18 cellular contexts compared by ENCODE assay signal in the genomic region with DNA sequence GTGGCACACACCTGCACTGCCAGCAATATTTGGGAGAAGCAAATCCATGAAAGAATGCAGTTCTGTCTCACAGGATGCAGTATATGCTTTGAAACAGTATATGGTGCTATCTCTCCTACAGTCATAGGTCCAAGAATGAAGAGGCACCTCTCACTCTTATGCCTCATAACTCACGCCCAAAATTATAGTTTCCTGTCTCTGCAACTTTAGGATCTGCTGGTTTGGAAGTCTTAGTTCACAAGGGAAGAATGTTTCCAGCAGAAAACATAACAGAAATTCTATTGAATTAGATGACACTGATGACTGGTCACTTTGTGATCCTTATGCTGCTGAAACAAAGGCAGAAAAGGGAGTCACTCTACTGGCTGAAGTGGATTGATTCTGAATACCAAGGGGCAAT. TPM values are rescaled to one million over a fixed set of nuclear protein-coding genes. Genes with fewer than 3 reads are reported as not detected.
"Had no signal": no experiment of that assay in that cellular context is flagged by ENCODE, and none has a peak within 500 bp of the region (broad histone marks: within the 10 kb centered on the region; RNA-seq: fewer than 3 reads in every experiment).

No MANE protein-coding gene starts in this region.

- DNase-seq: activated CD4-positive, alpha-beta memory T cell treated with anti-CD3 and anti-CD28 coated beads for 36 hours; activated CD4-positive, alpha-beta T cell treated with anti-CD3 and anti-CD28 coated beads for 36 hours; activated naive CD8-positive, alpha-beta T cell treated with anti-CD3 and anti-CD28 coated beads, Interleukin-2, amount 10 ng/mL, durations not matched to agents 7 days and 5 days; activated T-cell treated with anti-CD3 and anti-CD28 coated beads for 4 hours; erythroblast; gastrocnemius medialis; heart left ventricle; left ventricle myocardium inferior; nephron progenitor cell; nucleus accumbens; stimulated activated naive B cell treated with anti-CD40 and anti-IgM and Interleukin-4, amounts not matched to agents 10 μg/mL and 1 μg/mL and 100 μg/mL, for 72 hours; upper lobe of right lung had no signal

- ATAC-seq: activated CD4-positive, alpha-beta T cell treated with anti-CD3 and anti-CD28 coated beads for 36 hours; gastrocnemius medialis; heart left ventricle; stimulated activated naive B cell treated with anti-CD40 and anti-IgM and Interleukin-4, amounts not matched to agents 10 μg/mL and 1 μg/mL and 100 μg/mL, for 72 hours; upper lobe of right lung had no signal

- H3K36me3 ChIP-seq: gastrocnemius medialis, heart left ventricle, left ventricle myocardium inferior, thoracic aorta, upper lobe of right lung had no signal

- H3K9me3 ChIP-seq: gastrocnemius medialis, heart left ventricle, left ventricle myocardium inferior, thoracic aorta, upper lobe of right lung had no signal

- H3K27ac ChIP-seq: coronary artery, gastrocnemius medialis, heart left ventricle, left ventricle myocardium inferior, thoracic aorta, upper lobe of right lung had no signal

- H3K27me3 ChIP-seq: gastrocnemius medialis, upper lobe of right lung had no signal

- H3K4me1 ChIP-seq: gastrocnemius medialis, upper lobe of right lung had no signal

- H3K4me3 ChIP-seq: coronary artery, gastrocnemius medialis, heart left ventricle, left ventricle myocardium inferior, thoracic aorta, upper lobe of right lung had no signal

RNA-seq across cellular contexts. Expression of gene C10orf67, which starts 5.7 kb away (rescaled TPM):
- total RNA-seq: kidney epithelial cell, myocyte, posterior vena cava, thoracic aorta, WTC11 had no signal
